In genomic region chr3:15300318-15301078, GRCh38 we compare ENCODE assay signal across 9 cellular contexts. TPM values are rescaled to one million over a fixed set of nuclear protein-coding genes. Genes with fewer than 3 reads are reported as not detected.
DNase-seq lines count a peak whose midpoint lies in the region; ATAC-seq and TF ChIP-seq lines count a peak whose summit lies in the region.
"Had no signal": no experiment of that assay in that cellular context is flagged by ENCODE, and none has a peak within 500 bp of the region (broad histone marks: within the 10 kb centered on the region; RNA-seq: fewer than 3 reads in every experiment).

No MANE protein-coding gene starts in this region.

- peaks cover 17% of the 10 kb centered on the region for H3K4me1 ChIP-seq in DND-41 (ENCODE audit: insufficient read depth, low read length)

- no peaks in the 10 kb centered on the region for H4K20me1 ChIP-seq in DND-41 (ENCODE audit: insufficient read depth, low read length)

- H3K27me3 ChIP-seq in DND-41 (ENCODE audit: insufficient read depth, low read length, poor library complexity), result no peaks in the 10 kb centered on the region

- no peak overlapping the region for H3K4me3 ChIP-seq in DND-41 (ENCODE audit: low read depth in 1 of 2, low read length in 2 of 2)

- H3K36me3 ChIP-seq in DND-41 (ENCODE audit: insufficient read depth, low read length), result peaks cover 38% of the 10 kb centered on the region

- no peak overlapping the region for H3K9ac ChIP-seq in DND-41 (ENCODE audit: low read depth, low read length)

- intact Hi-C loops in posterior vena cava (cut with DNase I), result no loop called here

- ATAC-seq in DND-41 (ENCODE audit: insufficient read depth, low read depth), result peak; percentile 72
- ATAC-seq in esophagus mucosa, result peak; percentile 82
- ATAC-seq in HG03432 (IDR thresholded peaks at IDR 0.05; ENCODE audit: unreplicated experiment), result no peak
- ATAC-seq in GM21381 (IDR thresholded peaks at IDR 0.05; ENCODE audit: unreplicated experiment), result no peak
- ATAC-seq in HG03139 (IDR thresholded peaks at IDR 0.05; ENCODE audit: unreplicated experiment), result no peak

- no peaks in the 10 kb centered on the region for H3K9me3 ChIP-seq in DND-41 (ENCODE audit: insufficient read depth, low read length, severe bottlenecking)

- DNase-seq in DND-41 (peak; percentile 64), OCI-M1 (lab: John Stamatoyannopoulos, UW) (peak; percentile 21), posterior vena cava (ENCODE audit: low spot score) (peak; percentile 83), NCI-H2107 treated with DMSO at 0.1 percent for 48 hours (lab: John Stamatoyannopoulos, UW; ENCODE audit: unreplicated experiment) (no peak)
- DNase-seq: activated CD4-positive, CD25-positive, alpha-beta regulatory T cell treated with anti-CD3 and anti-CD28 coated beads, Interleukin-2, amount 50 U/mL, for 72 hours had no signal

- H2AFZ ChIP-seq in DND-41 (ENCODE audit: low read depth, low read length), result no peak overlapping the region

- peak; percentile 23 for TF ChIP-seq CTCF in DND-41 (IDR thresholded peaks at IDR 0.05; ENCODE audit: borderline replicate concordance, extremely low read depth, low read length, poor library complexity, severe bottlenecking)

- no peak overlapping the region for H3K4me2 ChIP-seq in DND-41 (ENCODE audit: insufficient read depth, low read length)

- peak overlapping the region; percentile 52 for H3K27ac ChIP-seq in DND-41 (ENCODE audit: low read length)

- peaks cover 18% of the 10 kb centered on the region for H3K79me2 ChIP-seq in DND-41 (ENCODE audit: insufficient read depth, low read length)

RNA-seq across cellular contexts. Expression of gene SH3BP5, which starts 31.9 kb away (rescaled TPM):
- 9.3 TPM for total RNA-seq in esophagus mucosa
- 100 to 1,000 TPM in 1 of 2 donors, 10 to 100 TPM in 1; 67.9 to 105 TPM for total RNA-seq in posterior vena cava

Comparison
In these comparisons a context has a peak if more than half of its experiments do, and no peak if none do; other contexts are left out.
1. ATAC-seq: peak in DND-41 (single experiment) and esophagus mucosa (single experiment); none in HG03432 (single experiment), GM21381 (single experiment) and HG03139 (single experiment).